In the genomic region with DNA sequence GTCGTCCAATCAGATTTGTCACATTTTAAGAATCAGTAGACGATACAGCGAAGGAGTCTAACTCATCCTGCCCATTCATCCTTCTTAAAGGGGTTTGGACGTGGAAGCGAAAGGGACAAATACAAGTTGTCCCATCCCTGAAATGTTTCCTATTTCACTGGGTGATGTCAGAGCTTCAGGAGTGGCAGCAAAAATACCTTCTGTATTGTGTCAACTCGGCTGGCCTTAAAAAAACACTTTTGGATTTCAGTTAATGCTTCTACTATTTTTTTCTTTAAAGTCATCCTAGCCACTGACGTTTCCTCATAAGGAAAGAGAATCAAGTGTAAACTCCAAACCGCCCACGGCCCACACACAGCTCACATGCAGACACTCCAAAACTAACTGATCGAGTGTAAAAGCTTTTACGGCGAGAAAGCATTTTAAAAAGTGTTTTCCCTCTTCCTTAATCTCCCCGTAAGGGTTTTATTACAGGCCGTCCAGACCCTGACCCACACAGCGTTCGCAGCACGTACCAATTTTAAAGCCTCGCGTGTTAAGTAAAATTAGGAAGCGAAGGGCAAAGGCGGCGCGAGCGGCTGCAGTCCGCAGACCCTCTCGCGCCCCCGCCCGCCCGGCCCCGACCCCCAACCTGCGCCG, we compare ENCODE assay signal across 8 cellular contexts. TPM values are rescaled to one million over a fixed set of nuclear protein-coding genes. Genes with fewer than 3 reads are reported as not detected.
DNase-seq lines count a peak whose midpoint lies in the region; ATAC-seq lines count a peak whose summit lies in the region.

No MANE protein-coding gene starts in this region.

- H3K4me2 ChIP-seq in BLaER1 = peak overlapping the region; percentile 85

- H3K4me3 ChIP-seq in BLaER1 (peak overlapping the region; percentile 81), esophagus (ENCODE audit: low read depth in 1 of 2, low read length in 2 of 2) (peak overlapping the region; percentile 78 to 80), muscle layer of colon (ENCODE audit: low read depth in 1 of 2, low read length in 2 of 2) (peak overlapping the region; percentile 78 to 85), subcutaneous abdominal adipose tissue (ENCODE audit: low read depth in 1 of 5, low read length in 5 of 5) (peak overlapping the region; percentile 82 to 90 (median 87))

- H3K36me3 ChIP-seq in BLaER1 (peaks cover 10% of the 10 kb centered on the region; the same call in 1 of the 2 replicates), esophagus (ENCODE audit: control insufficient read depth in 2 of 2, insufficient read depth in 2 of 2, low read length in 1 of 2) (no peaks in the 10 kb centered on the region), muscle layer of colon (ENCODE audit: insufficient read depth, low read length) (peaks cover 11% of the 10 kb centered on the region), subcutaneous abdominal adipose tissue (ENCODE audit: control insufficient read depth in 5 of 5, insufficient read depth in 5 of 5, low read length in 5 of 5) (peaks cover 4 to 11% (median 8%) of the 10 kb centered on the region in 5 donors)

- WGBS in esophagus, 2 donors = 2% methylated on average over 31 to 33 of the region's 33 CpGs

- peak; percentile 72 for DNase-seq in LHCN-M2 (ENCODE audit: low read depth)
- peak; percentile 43 to 58 for DNase-seq in activated CD4-positive, alpha-beta T cell treated with anti-CD3 and anti-CD28 coated beads, Interleukin-2, amount 50 U/mL, for 48 hours

- H3K4me1 ChIP-seq in BLaER1 (peaks cover 48% of the 10 kb centered on the region), esophagus (ENCODE audit: control insufficient read depth in 2 of 2, insufficient read depth in 2 of 2, low read length in 1 of 2) (no peaks in the 10 kb centered on the region), muscle layer of colon (ENCODE audit: insufficient read depth, low read length) (peaks cover 30% of the 10 kb centered on the region), subcutaneous abdominal adipose tissue (ENCODE audit: control insufficient read depth in 5 of 5, insufficient read depth in 5 of 5, low read length in 5 of 5) (peaks cover 2 to 32% (median 27%) of the 10 kb centered on the region in 5 donors)

- peak overlapping the region; percentile 87 for H3K27ac ChIP-seq in BLaER1
- peak overlapping the region; percentile 85 to 92 for H3K27ac ChIP-seq in esophagus (ENCODE audit: low read depth in 2 of 2, low read length in 1 of 2)
- H3K27ac ChIP-seq in muscle layer of colon (ENCODE audit: low read depth, low read length) = peak overlapping the region; percentile 80
- H3K27ac ChIP-seq in subcutaneous abdominal adipose tissue (ENCODE audit: low read depth, low read length) = peak overlapping the region; percentile 81

- ATAC-seq in GM19395 (IDR thresholded peaks at IDR 0.05; ENCODE audit: unreplicated experiment) (peak; percentile 26), GM18870 (IDR thresholded peaks at IDR 0.05; ENCODE audit: unreplicated experiment) (no peak)

- no peaks in the 10 kb centered on the region for H3K9me3 ChIP-seq in BLaER1
- H3K9me3 ChIP-seq in esophagus (ENCODE audit: control insufficient read depth in 2 of 2, insufficient read depth in 1 of 2, low read depth in 1 of 2, low read length in 1 of 2) = no peaks in the 10 kb centered on the region
- H3K9me3 ChIP-seq in muscle layer of colon (ENCODE audit: low read length) = no peaks in the 10 kb centered on the region
- H3K9me3 ChIP-seq in subcutaneous abdominal adipose tissue (ENCODE audit: control insufficient read depth in 5 of 5, low read length in 5 of 5) = no peaks in the 10 kb centered on the region

- peak overlapping the region; percentile 86 for H3K9ac ChIP-seq in BLaER1
- peak overlapping the region; percentile 49 for H3K9ac ChIP-seq in muscle layer of colon (ENCODE audit: low read length)
- H3K9ac ChIP-seq in subcutaneous abdominal adipose tissue (ENCODE audit: low read length in 5 of 5) = peak overlapping the region; percentile 71 to 84 (median 79)

- H3K27me3 ChIP-seq in BLaER1 = no peaks in the 10 kb centered on the region
- no peaks in the 10 kb centered on the region for H3K27me3 ChIP-seq in esophagus (ENCODE audit: control insufficient read depth in 1 of 2, insufficient read depth in 2 of 2, low read length in 2 of 2)
- no peaks in the 10 kb centered on the region for H3K27me3 ChIP-seq in muscle layer of colon (ENCODE audit: control insufficient read depth in 1 of 2, insufficient read depth in 2 of 2, low read length in 2 of 2)
- no peaks in the 10 kb centered on the region for H3K27me3 ChIP-seq in subcutaneous abdominal adipose tissue (ENCODE audit: control insufficient read depth in 5 of 5, insufficient read depth in 4 of 5, low read length in 5 of 5)

- no peaks in the 10 kb centered on the region for H4K20me1 ChIP-seq in BLaER1

RNA-seq across cellular contexts. Expression of a gene that starts 0.6 kb away (rescaled TPM):
- 126 and 151 TPM in 2 replicates for total RNA-seq in LHCN-M2 (2014; rRNA removed)
- 236 TPM for polyA plus RNA-seq in LHCN-M2 (2012)
- 10 to 100 TPM in 1 of 2 donors, 1 to 10 TPM in 1; 7.9 to 14.4 TPM for polyA plus RNA-seq in esophagus
